ENCODE assay signal across 1 cellular context in genomic region chr16:54174750-54175149, GRCh38.
TF ChIP-seq lines count a peak whose summit lies in the region.

No MANE protein-coding gene starts in this region.

TF ChIP-seq in HepG2, 621 proteins besides CTCF, POLR2A, EP300 and RAD21 (continued from another document):
- TF ChIP-seq, protein P1, sequence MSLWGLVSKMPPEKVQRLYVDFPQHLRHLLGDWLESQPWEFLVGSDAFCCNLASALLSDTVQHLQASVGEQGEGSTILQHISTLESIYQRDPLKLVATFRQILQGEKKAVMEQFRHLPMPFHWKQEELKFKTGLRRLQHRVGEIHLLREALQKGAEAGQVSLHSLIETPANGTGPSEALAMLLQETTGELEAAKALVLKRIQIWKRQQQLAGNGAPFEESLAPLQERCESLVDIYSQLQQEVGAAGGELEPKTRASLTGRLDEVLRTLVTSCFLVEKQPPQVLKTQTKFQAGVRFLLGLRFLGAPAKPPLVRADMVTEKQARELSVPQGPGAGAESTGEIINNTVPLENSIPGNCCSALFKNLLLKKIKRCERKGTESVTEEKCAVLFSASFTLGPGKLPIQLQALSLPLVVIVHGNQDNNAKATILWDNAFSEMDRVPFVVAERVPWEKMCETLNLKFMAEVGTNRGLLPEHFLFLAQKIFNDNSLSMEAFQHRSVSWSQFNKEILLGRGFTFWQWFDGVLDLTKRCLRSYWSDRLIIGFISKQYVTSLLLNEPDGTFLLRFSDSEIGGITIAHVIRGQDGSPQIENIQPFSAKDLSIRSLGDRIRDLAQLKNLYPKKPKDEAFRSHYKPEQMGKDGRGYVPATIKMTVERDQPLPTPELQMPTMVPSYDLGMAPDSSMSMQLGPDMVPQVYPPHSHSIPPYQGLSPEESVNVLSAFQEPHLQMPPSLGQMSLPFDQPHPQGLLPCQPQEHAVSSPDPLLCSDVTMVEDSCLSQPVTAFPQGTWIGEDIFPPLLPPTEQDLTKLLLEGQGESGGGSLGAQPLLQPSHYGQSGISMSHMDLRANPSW (CRISPR knock-in tag; IDR thresholded peaks at IDR 0.05; ENCODE audit: borderline replicate concordance) = no peak
- no peak for TF ChIP-seq ZNF326 (CRISPR knock-in tag; IDR thresholded peaks at IDR 0.05; ENCODE audit: borderline replicate concordance)
- no peak for TF ChIP-seq CHD2 (IDR thresholded peaks at IDR 0.05; ENCODE audit: low read depth, low read length)
- peak; percentile 11; the same call in 1 of the 2 replicates for TF ChIP-seq TAF1 (CRISPR knock-in tag; IDR thresholded peaks at IDR 0.05)
- TF ChIP-seq, protein P2, sequence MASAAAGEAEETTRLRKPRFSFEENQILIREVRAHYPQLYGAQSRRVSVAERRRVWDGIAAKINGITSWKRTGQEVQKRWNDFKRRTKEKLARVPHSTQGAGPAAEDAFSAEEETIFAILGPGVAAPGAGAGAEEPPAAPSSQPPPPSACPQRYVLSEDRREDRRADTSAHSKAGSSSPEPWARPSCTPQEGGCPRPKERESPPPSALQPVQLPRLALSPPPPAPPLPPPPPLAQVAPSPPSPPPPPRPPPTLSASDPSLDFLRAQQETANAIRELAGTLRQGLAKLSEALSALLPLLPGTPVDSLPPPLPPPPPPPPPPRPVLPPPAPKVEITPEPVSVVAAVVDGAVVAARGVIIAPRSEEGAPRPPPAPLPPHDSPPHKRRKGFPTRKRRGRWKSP (CRISPR knock-in tag; IDR thresholded peaks at IDR 0.05) = no peak
- TF ChIP-seq MAFF (IDR thresholded peaks at IDR 0.05; ENCODE audit: low read depth, low read length) = no peak
- TF ChIP-seq GTF2F1 (IDR thresholded peaks at IDR 0.05; ENCODE audit: low read length) = no peak
